ENCODE assay signal across 1 cellular context in the genomic region with DNA sequence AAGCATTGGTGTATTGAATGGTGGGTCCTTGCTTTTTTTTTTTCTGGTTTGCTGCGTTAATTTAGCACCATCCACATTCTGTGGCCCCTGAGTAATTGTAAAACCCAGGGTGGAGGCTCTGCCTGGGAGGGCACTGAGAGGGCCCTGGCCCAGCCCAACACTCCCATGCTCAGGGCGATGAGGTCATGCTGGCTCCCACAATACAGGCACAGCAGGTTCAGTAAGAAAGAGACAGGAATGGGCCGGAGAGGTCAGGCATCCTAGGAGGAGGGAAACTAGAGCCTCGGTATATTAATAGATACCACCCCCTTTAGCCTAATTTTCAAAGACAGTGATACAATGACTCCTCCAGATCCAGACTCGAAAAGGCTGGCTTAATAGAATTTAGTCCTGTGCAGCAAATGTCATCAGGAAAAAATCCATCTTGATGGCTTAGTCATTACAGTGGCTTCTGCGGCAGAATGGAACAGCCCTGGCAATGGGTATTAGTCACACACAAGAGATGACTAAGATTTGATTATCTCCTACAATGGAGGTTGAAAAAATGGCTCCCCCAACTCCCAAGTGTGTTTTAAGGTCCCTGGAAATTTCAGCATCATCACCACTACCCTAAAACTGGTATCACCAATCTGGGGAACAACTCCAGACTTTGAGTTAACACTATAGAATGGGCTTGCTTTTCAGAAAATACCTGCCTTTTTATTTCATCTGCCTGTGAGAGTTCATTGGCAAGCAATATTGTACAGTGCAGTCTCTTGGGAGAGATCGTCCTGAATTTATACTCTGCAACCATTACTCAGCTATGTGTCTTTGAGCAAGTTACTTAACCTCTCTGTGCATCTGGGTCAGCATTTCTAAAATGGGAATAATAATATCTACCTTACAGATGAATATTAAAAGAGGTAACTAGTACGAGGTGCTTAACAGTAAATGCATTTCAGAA.
TF ChIP-seq lines count a peak whose summit lies in the region.

No MANE protein-coding gene starts in this region.

TF ChIP-seq in A549, 52 proteins besides CTCF, POLR2A, EP300 and RAD21 (continued from another document):
- TF ChIP-seq, protein P1, sequence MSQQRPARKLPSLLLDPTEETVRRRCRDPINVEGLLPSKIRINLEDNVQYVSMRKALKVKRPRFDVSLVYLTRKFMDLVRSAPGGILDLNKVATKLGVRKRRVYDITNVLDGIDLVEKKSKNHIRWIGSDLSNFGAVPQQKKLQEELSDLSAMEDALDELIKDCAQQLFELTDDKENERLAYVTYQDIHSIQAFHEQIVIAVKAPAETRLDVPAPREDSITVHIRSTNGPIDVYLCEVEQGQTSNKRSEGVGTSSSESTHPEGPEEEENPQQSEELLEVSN (IDR thresholded peaks at IDR 0.05; ENCODE audit: borderline replicate concordance, low read depth): no peak
- TF ChIP-seq, protein P2, sequence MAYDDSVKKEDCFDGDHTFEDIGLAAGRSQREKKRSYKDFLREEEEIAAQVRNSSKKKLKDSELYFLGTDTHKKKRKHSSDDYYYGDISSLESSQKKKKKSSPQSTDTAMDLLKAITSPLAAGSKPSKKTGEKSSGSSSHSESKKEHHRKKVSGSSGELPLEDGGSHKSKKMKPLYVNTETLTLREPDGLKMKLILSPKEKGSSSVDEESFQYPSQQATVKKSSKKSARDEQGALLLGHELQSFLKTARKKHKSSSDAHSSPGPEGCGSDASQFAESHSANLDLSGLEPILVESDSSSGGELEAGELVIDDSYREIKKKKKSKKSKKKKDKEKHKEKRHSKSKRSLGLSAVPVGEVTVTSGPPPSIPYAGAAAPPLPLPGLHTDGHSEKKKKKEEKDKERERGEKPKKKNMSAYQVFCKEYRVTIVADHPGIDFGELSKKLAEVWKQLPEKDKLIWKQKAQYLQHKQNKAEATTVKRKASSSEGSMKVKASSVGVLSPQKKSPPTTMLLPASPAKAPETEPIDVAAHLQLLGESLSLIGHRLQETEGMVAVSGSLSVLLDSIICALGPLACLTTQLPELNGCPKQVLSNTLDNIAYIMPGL (CRISPR knock-in tag; IDR thresholded peaks at IDR 0.05; ENCODE audit: borderline replicate concordance): no peak
- TF ChIP-seq TP53 (CRISPR knock-in tag; IDR thresholded peaks at IDR 0.05) (no peak), ZFP36 (IDR thresholded peaks at IDR 0.05; ENCODE audit: borderline replicate concordance, partially characterized antibody) (peak; percentile 31), JUNB (IDR thresholded peaks at IDR 0.05) (peak; percentile 98), EHMT2 (IDR thresholded peaks at IDR 0.05; ENCODE audit: low read depth) (peak; percentile 42; the same call in 1 of the 2 replicates), MYC (IDR thresholded peaks at IDR 0.05; ENCODE audit: borderline replicate concordance, low read length) (no peak), HOXB5 (CRISPR knock-in tag; IDR thresholded peaks at IDR 0.05) (no peak), SREBF2 (IDR thresholded peaks at IDR 0.05) (no peak), ZNF302 (CRISPR knock-in tag; IDR thresholded peaks at IDR 0.05) (no peak), NR3C1 (IDR thresholded peaks at IDR 0.05) (no peak), POLR2AphosphoS2 (conservative IDR thresholded peaks at IDR 0.05; ENCODE audit: low read length) (no peak), PHF8 (IDR thresholded peaks at IDR 0.05; ENCODE audit: borderline replicate concordance, low read depth) (no peak), SMC3 (IDR thresholded peaks at IDR 0.05) (0 out of 3 replicates have a peak, but pooled peaks have one; percentile 11)
- TF ChIP-seq, protein P3, sequence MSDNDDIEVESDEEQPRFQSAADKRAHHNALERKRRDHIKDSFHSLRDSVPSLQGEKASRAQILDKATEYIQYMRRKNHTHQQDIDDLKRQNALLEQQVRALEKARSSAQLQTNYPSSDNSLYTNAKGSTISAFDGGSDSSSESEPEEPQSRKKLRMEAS (IDR thresholded peaks at IDR 0.05): peak; percentile 56
- TF ChIP-seq, protein P4, sequence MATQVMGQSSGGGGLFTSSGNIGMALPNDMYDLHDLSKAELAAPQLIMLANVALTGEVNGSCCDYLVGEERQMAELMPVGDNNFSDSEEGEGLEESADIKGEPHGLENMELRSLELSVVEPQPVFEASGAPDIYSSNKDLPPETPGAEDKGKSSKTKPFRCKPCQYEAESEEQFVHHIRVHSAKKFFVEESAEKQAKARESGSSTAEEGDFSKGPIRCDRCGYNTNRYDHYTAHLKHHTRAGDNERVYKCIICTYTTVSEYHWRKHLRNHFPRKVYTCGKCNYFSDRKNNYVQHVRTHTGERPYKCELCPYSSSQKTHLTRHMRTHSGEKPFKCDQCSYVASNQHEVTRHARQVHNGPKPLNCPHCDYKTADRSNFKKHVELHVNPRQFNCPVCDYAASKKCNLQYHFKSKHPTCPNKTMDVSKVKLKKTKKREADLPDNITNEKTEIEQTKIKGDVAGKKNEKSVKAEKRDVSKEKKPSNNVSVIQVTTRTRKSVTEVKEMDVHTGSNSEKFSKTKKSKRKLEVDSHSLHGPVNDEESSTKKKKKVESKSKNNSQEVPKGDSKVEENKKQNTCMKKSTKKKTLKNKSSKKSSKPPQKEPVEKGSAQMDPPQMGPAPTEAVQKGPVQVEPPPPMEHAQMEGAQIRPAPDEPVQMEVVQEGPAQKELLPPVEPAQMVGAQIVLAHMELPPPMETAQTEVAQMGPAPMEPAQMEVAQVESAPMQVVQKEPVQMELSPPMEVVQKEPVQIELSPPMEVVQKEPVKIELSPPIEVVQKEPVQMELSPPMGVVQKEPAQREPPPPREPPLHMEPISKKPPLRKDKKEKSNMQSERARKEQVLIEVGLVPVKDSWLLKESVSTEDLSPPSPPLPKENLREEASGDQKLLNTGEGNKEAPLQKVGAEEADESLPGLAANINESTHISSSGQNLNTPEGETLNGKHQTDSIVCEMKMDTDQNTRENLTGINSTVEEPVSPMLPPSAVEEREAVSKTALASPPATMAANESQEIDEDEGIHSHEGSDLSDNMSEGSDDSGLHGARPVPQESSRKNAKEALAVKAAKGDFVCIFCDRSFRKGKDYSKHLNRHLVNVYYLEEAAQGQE (IDR thresholded peaks at IDR 0.05): no peak
- TF ChIP-seq, protein P5, sequence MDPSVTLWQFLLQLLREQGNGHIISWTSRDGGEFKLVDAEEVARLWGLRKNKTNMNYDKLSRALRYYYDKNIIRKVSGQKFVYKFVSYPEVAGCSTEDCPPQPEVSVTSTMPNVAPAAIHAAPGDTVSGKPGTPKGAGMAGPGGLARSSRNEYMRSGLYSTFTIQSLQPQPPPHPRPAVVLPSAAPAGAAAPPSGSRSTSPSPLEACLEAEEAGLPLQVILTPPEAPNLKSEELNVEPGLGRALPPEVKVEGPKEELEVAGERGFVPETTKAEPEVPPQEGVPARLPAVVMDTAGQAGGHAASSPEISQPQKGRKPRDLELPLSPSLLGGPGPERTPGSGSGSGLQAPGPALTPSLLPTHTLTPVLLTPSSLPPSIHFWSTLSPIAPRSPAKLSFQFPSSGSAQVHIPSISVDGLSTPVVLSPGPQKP (IDR thresholded peaks at IDR 0.05; ENCODE audit: low read depth, low read length): no peak
- TF ChIP-seq, protein P6, sequence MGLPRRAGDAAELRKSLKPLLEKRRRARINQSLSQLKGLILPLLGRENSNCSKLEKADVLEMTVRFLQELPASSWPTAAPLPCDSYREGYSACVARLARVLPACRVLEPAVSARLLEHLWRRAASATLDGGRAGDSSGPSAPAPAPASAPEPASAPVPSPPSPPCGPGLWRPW (IDR thresholded peaks at IDR 0.05): no peak
- TF ChIP-seq, protein P7, sequence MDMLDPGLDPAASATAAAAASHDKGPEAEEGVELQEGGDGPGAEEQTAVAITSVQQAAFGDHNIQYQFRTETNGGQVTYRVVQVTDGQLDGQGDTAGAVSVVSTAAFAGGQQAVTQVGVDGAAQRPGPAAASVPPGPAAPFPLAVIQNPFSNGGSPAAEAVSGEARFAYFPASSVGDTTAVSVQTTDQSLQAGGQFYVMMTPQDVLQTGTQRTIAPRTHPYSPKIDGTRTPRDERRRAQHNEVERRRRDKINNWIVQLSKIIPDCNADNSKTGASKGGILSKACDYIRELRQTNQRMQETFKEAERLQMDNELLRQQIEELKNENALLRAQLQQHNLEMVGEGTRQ (IDR thresholded peaks at IDR 0.05): no peak
